Comparison of ENCODE assay signal across 1 cellular context in the genomic region with DNA sequence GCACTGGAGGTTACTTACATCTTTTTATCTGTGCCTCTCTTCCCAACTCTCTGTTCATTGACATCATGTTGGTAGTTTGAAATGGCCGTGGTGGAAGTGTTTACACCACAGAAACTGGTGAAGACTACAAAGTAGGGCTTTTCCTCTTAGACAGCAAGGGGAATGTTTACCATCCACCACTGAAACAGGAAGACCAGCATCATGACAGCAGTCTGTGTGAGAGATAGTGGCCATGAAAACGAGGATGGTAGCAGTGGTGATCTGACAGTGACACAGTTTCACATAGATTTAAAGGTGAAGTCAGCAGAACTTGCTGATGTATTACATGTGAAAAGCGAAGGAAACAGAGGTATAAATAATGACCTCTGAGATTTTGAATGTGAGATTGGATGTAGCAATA.
TF ChIP-seq lines count a peak whose summit lies in the region.

No MANE protein-coding gene starts in this region.

TF ChIP-seq in K562, 482 proteins besides CTCF, POLR2A, EP300 and RAD21 (continued from another document):
- TF ChIP-seq, protein P1, sequence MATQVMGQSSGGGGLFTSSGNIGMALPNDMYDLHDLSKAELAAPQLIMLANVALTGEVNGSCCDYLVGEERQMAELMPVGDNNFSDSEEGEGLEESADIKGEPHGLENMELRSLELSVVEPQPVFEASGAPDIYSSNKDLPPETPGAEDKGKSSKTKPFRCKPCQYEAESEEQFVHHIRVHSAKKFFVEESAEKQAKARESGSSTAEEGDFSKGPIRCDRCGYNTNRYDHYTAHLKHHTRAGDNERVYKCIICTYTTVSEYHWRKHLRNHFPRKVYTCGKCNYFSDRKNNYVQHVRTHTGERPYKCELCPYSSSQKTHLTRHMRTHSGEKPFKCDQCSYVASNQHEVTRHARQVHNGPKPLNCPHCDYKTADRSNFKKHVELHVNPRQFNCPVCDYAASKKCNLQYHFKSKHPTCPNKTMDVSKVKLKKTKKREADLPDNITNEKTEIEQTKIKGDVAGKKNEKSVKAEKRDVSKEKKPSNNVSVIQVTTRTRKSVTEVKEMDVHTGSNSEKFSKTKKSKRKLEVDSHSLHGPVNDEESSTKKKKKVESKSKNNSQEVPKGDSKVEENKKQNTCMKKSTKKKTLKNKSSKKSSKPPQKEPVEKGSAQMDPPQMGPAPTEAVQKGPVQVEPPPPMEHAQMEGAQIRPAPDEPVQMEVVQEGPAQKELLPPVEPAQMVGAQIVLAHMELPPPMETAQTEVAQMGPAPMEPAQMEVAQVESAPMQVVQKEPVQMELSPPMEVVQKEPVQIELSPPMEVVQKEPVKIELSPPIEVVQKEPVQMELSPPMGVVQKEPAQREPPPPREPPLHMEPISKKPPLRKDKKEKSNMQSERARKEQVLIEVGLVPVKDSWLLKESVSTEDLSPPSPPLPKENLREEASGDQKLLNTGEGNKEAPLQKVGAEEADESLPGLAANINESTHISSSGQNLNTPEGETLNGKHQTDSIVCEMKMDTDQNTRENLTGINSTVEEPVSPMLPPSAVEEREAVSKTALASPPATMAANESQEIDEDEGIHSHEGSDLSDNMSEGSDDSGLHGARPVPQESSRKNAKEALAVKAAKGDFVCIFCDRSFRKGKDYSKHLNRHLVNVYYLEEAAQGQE (CRISPR knock-in tag; IDR thresholded peaks at IDR 0.05; ENCODE audit: low read depth) = no peak
- TF ChIP-seq C11orf30 (IDR thresholded peaks at IDR 0.05; ENCODE audit: low read depth) = peak; percentile 47
- TF ChIP-seq ZKSCAN1 (IDR thresholded peaks at IDR 0.05; ENCODE audit: low read depth, low read length) = no peak
- TF ChIP-seq KLF13 (tag; IDR thresholded peaks at IDR 0.05; ENCODE audit: borderline replicate concordance, low read depth) = no peak
- no peak for TF ChIP-seq TEAD2 (tag; IDR thresholded peaks at IDR 0.05)
- TF ChIP-seq ADNP (tag; IDR thresholded peaks at IDR 0.05) = no peak
- no peak for TF ChIP-seq MTA1 (IDR thresholded peaks at IDR 0.05; ENCODE audit: borderline replicate concordance)
- no peak for TF ChIP-seq RUNX1 (IDR thresholded peaks at IDR 0.05; ENCODE audit: low read depth)
- no peak for TF ChIP-seq PCBP2 (IDR thresholded peaks at IDR 0.05; ENCODE audit: low read depth, low read length, poor library complexity, severe bottlenecking)
- TF ChIP-seq MAFG (tag; conservative IDR thresholded peaks at IDR 0.05) = no peak
- no peak for TF ChIP-seq ZNF134 (CRISPR knock-in tag; conservative IDR thresholded peaks at IDR 0.05)
- no peak for TF ChIP-seq RBM39 (optimal IDR thresholded peaks at IDR 0.05; ENCODE audit: low read depth, low read length)
- TF ChIP-seq CBX1 (IDR thresholded peaks at IDR 0.05; ENCODE audit: low read depth) = no peak
- no peak for TF ChIP-seq RNF219 (CRISPR knock-in tag; IDR thresholded peaks at IDR 0.05)
- no peak for TF ChIP-seq MITF (IDR thresholded peaks at IDR 0.05)
- TF ChIP-seq PRPF4 (IDR thresholded peaks at IDR 0.05; ENCODE audit: insufficient read depth, low read depth, low read length, poor library complexity, severe bottlenecking) = no peak
- 0 out of 4 replicates have a peak, but pooled peaks of 1 of the 2 experiments have one; percentile 26 for TF ChIP-seq FOXK2 (conservative IDR thresholded peaks at IDR 0.05 in 1 of 2, IDR thresholded peaks at IDR 0.05 in 1 of 2; ENCODE audit: low read depth in 2 of 2)
- TF ChIP-seq L3MBTL2 (IDR thresholded peaks at IDR 0.05) = no peak
- TF ChIP-seq JUN (IDR thresholded peaks at IDR 0.05; ENCODE audit: borderline replicate concordance, low read depth, low read length) = no peak
- no peak for TF ChIP-seq JUN (CRISPR knock-in tag; IDR thresholded peaks at IDR 0.05; ENCODE audit: borderline replicate concordance)
- no peak for TF ChIP-seq NFIC (IDR thresholded peaks at IDR 0.05)
